10 cellular contexts compared by ENCODE assay signal in genomic region chr7:99372275-99373085, GRCh38. TPM values are rescaled to one million over a fixed set of nuclear protein-coding genes. Genes with fewer than 3 reads are reported as not detected.
DNase-seq lines count a peak whose midpoint lies in the region; ATAC-seq and TF ChIP-seq lines count a peak whose summit lies in the region.
"Had no signal": no experiment of that assay in that cellular context is flagged by ENCODE, and none has a peak within 500 bp of the region (broad histone marks: within the 10 kb centered on the region; RNA-seq: fewer than 3 reads in every experiment).

No MANE protein-coding gene starts in this region.

- peaks cover 0 to 37% (median 16%) of the 10 kb centered on the region in 4 donors for H3K4me1 ChIP-seq in tibial artery

- intact Hi-C loops in left colon (cut with DNase I, micrococcal nuclease) = no loop called here
- intact Hi-C loops in tibial artery (cut with DNase I; ENCODE audit: low total_unique reads) = no loop called here

- H3K9me3 Mint-ChIP-seq in activated T-cell treated with anti-CD3 and anti-CD28 coated beads, Interleukin-2, amount 50 U/mL, for 72 hours = no peaks in the 10 kb centered on the region
- no peaks in the 10 kb centered on the region for H3K9me3 Mint-ChIP-seq in activated naive CD8-positive, alpha-beta T cell treated with anti-CD3 and anti-CD28 coated beads, Interleukin-2, amount 50 U/mL, for 24 hours

- DNase-seq in activated T-cell treated with anti-CD3 and anti-CD28 coated beads, Interleukin-2, amount 50 U/mL, for 72 hours = no peak
- no peak for DNase-seq in activated T-cell treated with anti-CD3 and anti-CD28 coated beads, Interleukin-2, amount 50 U/mL, for 48 hours
- no peak for DNase-seq in activated naive CD8-positive, alpha-beta T cell treated with anti-CD3 and anti-CD28 coated beads, Interleukin-2, amount 50 U/mL, for 24 hours
- DNase-seq in left colon = peak; percentile 42 to 59
- DNase-seq in tibial artery = no peak
- DNase-seq in effector CD4-positive, alpha-beta T cell = no peak
- DNase-seq: central memory CD4-positive, alpha-beta T cell; COR-L47 had no signal

- peaks cover 0 to 17% (median 5%) of the 10 kb centered on the region in 3 donors for H3K36me3 ChIP-seq in tibial artery

- peaks cover 28% of the 10 kb centered on the region for H3K4me1 Mint-ChIP-seq in activated T-cell treated with anti-CD3 and anti-CD28 coated beads, Interleukin-2, amount 50 U/mL, for 72 hours (ENCODE audit: low read depth)
- H3K4me1 Mint-ChIP-seq in activated naive CD8-positive, alpha-beta T cell treated with anti-CD3 and anti-CD28 coated beads, Interleukin-2, amount 50 U/mL, for 24 hours = peaks cover 33% of the 10 kb centered on the region

- peak overlapping the region; percentile 12 to 61 for H3K27ac ChIP-seq in tibial artery

- H3K27ac Mint-ChIP-seq in activated T-cell treated with anti-CD3 and anti-CD28 coated beads, Interleukin-2, amount 50 U/mL, for 72 hours = peak overlapping the region; percentile 32
- no peak overlapping the region for H3K27ac Mint-ChIP-seq in activated naive CD8-positive, alpha-beta T cell treated with anti-CD3 and anti-CD28 coated beads, Interleukin-2, amount 50 U/mL, for 24 hours

- H3K9me3 ChIP-seq in tibial artery = no peaks in the 10 kb centered on the region

- H3K4me3 Mint-ChIP-seq in activated T-cell treated with anti-CD3 and anti-CD28 coated beads, Interleukin-2, amount 50 U/mL, for 72 hours = peak overlapping the region; percentile 86 to 87
- peak overlapping the region; percentile 76 for H3K4me3 Mint-ChIP-seq in activated naive CD8-positive, alpha-beta T cell treated with anti-CD3 and anti-CD28 coated beads, Interleukin-2, amount 50 U/mL, for 24 hours

- H3K36me3 Mint-ChIP-seq in activated T-cell treated with anti-CD3 and anti-CD28 coated beads, Interleukin-2, amount 50 U/mL, for 72 hours (ENCODE audit: insufficient read depth in 2 of 2) = peaks cover 0 to 3% of the 10 kb centered on the region in 2 donors
- peaks cover 9% of the 10 kb centered on the region for H3K36me3 Mint-ChIP-seq in activated naive CD8-positive, alpha-beta T cell treated with anti-CD3 and anti-CD28 coated beads, Interleukin-2, amount 50 U/mL, for 24 hours (ENCODE audit: low read depth)

- no peak for TF ChIP-seq CTCF in tibial artery (IDR thresholded peaks at IDR 0.05)

- no peaks in the 10 kb centered on the region for H3K27me3 Mint-ChIP-seq in activated T-cell treated with anti-CD3 and anti-CD28 coated beads, Interleukin-2, amount 50 U/mL, for 72 hours (ENCODE audit: low read depth)
- H3K27me3 Mint-ChIP-seq in activated naive CD8-positive, alpha-beta T cell treated with anti-CD3 and anti-CD28 coated beads, Interleukin-2, amount 50 U/mL, for 24 hours = no peaks in the 10 kb centered on the region

- no peaks in the 10 kb centered on the region for H3K27me3 ChIP-seq in tibial artery

- no peak overlapping the region for H3K4me3 ChIP-seq in tibial artery

- ATAC-seq in activated T-cell treated with anti-CD3 and anti-CD28 coated beads, Interleukin-2, amount 50 U/mL, for 72 hours (replicated peaks in 1 of 2) = no peak
- no peak for ATAC-seq in activated naive CD8-positive, alpha-beta T cell treated with anti-CD3 and anti-CD28 coated beads, Interleukin-2, amount 50 U/mL, for 24 hours
- ATAC-seq in left colon = no peak
- no peak for ATAC-seq in HG03457 (IDR thresholded peaks at IDR 0.05; ENCODE audit: unreplicated experiment)
- no peak for ATAC-seq in HG03342 (IDR thresholded peaks at IDR 0.05; ENCODE audit: unreplicated experiment)

RNA-seq across cellular contexts. Expression of gene ARPC1B, which starts 2.0 kb away (rescaled TPM):
- 100 to 1,000 TPM; 202 to 208 TPM for total RNA-seq in activated T-cell treated with anti-CD3 and anti-CD28 coated beads, Interleukin-2, amount 50 U/mL, for 72 hours
- 100 to 1,000 TPM; 143 to 170 TPM for total RNA-seq in left colon

RNA-seq across cellular contexts. Expression of gene PDAP1, which starts 35.9 kb away (rescaled TPM):
- total RNA-seq in activated T-cell treated with anti-CD3 and anti-CD28 coated beads, Interleukin-2, amount 50 U/mL, for 72 hours = 100 to 1,000 TPM in 1 of 2 donors, 10 to 100 TPM in 1; 95.0 to 108 TPM
- total RNA-seq in left colon = 10 to 100 TPM; 74.2 to 81.6 TPM

RNA-seq across cellular contexts. Expression of gene BUD31, which starts 36.3 kb away (rescaled TPM):
- total RNA-seq in activated T-cell treated with anti-CD3 and anti-CD28 coated beads, Interleukin-2, amount 50 U/mL, for 72 hours = 100 to 1,000 TPM; 218 to 228 TPM
- total RNA-seq in left colon = 10 to 100 TPM; 69.9 to 79.0 TPM

RNA-seq across cellular contexts. Expression of gene ARPC1A, which starts 46.8 kb away (rescaled TPM):
- 10 to 100 TPM; 62.3 to 69.8 TPM for total RNA-seq in activated T-cell treated with anti-CD3 and anti-CD28 coated beads, Interleukin-2, amount 50 U/mL, for 72 hours
- total RNA-seq in left colon = 100 to 1,000 TPM; 160 to 186 TPM

Comparison
In these comparisons a context has a peak if more than half of its experiments do, and no peak if none do; other contexts are left out.
1. DNase-seq: peak in left colon (2 of 2); none in activated T-cell treated with anti-CD3 and anti-CD28 coated beads, Interleukin-2, amount 50 U/mL, for 72 hours (0 of 2), activated T-cell treated with anti-CD3 and anti-CD28 coated beads, Interleukin-2, amount 50 U/mL, for 48 hours (0 of 2), activated naive CD8-positive, alpha-beta T cell treated with anti-CD3 and anti-CD28 coated beads, Interleukin-2, amount 50 U/mL, for 24 hours (single experiment), tibial artery (0 of 2) and effector CD4-positive, alpha-beta T cell (single experiment).